ENCODE assay signal across 1 cellular context in genomic region chr20:63979549-63980316, GRCh38.
A peak's percentile ranks its signal among the peaks of the same experiment; 100 is the strongest.
TF ChIP-seq lines count a peak whose summit lies in the region.

TSS of gene SAMD10 (minus strand) at chr20:63979642. CDS start at chr20:63979467, 175 bp downstream.

TF ChIP-seq in HepG2, 621 proteins besides CTCF, POLR2A, EP300 and RAD21 (continued from another document and continues in another):
- TF ChIP-seq ZNF18 (CRISPR knock-in tag; IDR thresholded peaks at IDR 0.05; ENCODE audit: insufficient replicate concordance) (peak; percentile 89), SIN3A (IDR thresholded peaks at IDR 0.05; ENCODE audit: borderline replicate concordance, low read depth, low read length) (peak; percentile 28; the same call in 1 of the 2 replicates), HMGA1 (CRISPR knock-in tag; conservative IDR thresholded peaks at IDR 0.05) (no peak), ZNF362 (CRISPR knock-in tag; IDR thresholded peaks at IDR 0.05; ENCODE audit: borderline replicate concordance) (no peak), NFE2L1 (CRISPR knock-in tag; IDR thresholded peaks at IDR 0.05; ENCODE audit: borderline replicate concordance) (no peak), JUND (CRISPR knock-in tag; IDR thresholded peaks at IDR 0.05) (no peak; the same call in 1 of the 2 replicates), POGZ (CRISPR knock-in tag; IDR thresholded peaks at IDR 0.05) (peak; percentile 36; the same call in 1 of the 2 replicates), ZNF800 (CRISPR knock-in tag; IDR thresholded peaks at IDR 0.05) (peak; percentile 49), MYNN (CRISPR knock-in tag; IDR thresholded peaks at IDR 0.05; ENCODE audit: low read depth) (no peak), USF2 (IDR thresholded peaks at IDR 0.05; ENCODE audit: low read depth, low read length) (no peak), USF2 (CRISPR knock-in tag; IDR thresholded peaks at IDR 0.05; ENCODE audit: borderline replicate concordance) (no peak; the same call in 1 of the 2 replicates), MAFG (CRISPR knock-in tag; IDR thresholded peaks at IDR 0.05) (no peak), GATAD2A (CRISPR knock-in tag; IDR thresholded peaks at IDR 0.05) (no peak; the same call in 1 of the 2 replicates), NCOA2 (CRISPR knock-in tag; IDR thresholded peaks at IDR 0.05) (peak; percentile 41; the same call in 1 of the 2 replicates), BATF2 (CRISPR knock-in tag; IDR thresholded peaks at IDR 0.05) (no peak; the same call in 1 of the 2 replicates), ZNF773 (CRISPR knock-in tag; IDR thresholded peaks at IDR 0.05; ENCODE audit: borderline replicate concordance) (no peak), GTF3A (CRISPR knock-in tag; conservative IDR thresholded peaks at IDR 0.05) (no peak), ZNF335 (CRISPR knock-in tag; IDR thresholded peaks at IDR 0.05) (no peak), GLI4 (CRISPR knock-in tag; IDR thresholded peaks at IDR 0.05; ENCODE audit: borderline replicate concordance) (no peak), ZNF629 (CRISPR knock-in tag; conservative IDR thresholded peaks at IDR 0.05) (no peak), MLXIP (CRISPR knock-in tag; IDR thresholded peaks at IDR 0.05; ENCODE audit: borderline replicate concordance) (no peak), ZNF33B (CRISPR knock-in tag; IDR thresholded peaks at IDR 0.05) (no peak), NFAT5 (CRISPR knock-in tag; IDR thresholded peaks at IDR 0.05) (no peak), SIX1 (CRISPR knock-in tag; IDR thresholded peaks at IDR 0.05; ENCODE audit: borderline replicate concordance) (no peak), ZNF232 (CRISPR knock-in tag; IDR thresholded peaks at IDR 0.05; ENCODE audit: borderline replicate concordance) (0 out of 2 replicates have a peak, but pooled peaks have one; percentile 64), ZNF891 (CRISPR knock-in tag; IDR thresholded peaks at IDR 0.05) (no peak; the same call in 1 of the 2 replicates), RBM39 (IDR thresholded peaks at IDR 0.05; ENCODE audit: low read depth, low read length, poor library complexity, severe bottlenecking) (no peak), BCL6 (CRISPR knock-in tag; IDR thresholded peaks at IDR 0.05) (peak; percentile 12; the same call in 1 of the 2 replicates), ZNF543 (CRISPR knock-in tag; IDR thresholded peaks at IDR 0.05) (no peak)
- TF ChIP-seq, protein P1, sequence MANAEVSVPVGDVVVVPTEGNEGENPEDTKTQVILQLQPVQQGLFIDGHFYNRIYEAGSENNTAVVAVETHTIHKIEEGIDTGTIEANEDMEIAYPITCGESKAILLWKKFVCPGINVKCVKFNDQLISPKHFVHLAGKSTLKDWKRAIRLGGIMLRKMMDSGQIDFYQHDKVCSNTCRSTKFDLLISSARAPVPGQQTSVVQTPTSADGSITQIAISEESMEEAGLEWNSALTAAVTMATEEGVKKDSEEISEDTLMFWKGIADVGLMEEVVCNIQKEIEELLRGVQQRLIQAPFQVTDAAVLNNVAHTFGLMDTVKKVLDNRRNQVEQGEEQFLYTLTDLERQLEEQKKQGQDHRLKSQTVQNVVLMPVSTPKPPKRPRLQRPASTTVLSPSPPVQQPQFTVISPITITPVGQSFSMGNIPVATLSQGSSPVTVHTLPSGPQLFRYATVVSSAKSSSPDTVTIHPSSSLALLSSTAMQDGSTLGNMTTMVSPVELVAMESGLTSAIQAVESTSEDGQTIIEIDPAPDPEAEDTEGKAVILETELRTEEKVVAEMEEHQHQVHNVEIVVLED (CRISPR knock-in tag; IDR thresholded peaks at IDR 0.05; ENCODE audit: borderline replicate concordance) = no peak
- TF ChIP-seq, protein P2, sequence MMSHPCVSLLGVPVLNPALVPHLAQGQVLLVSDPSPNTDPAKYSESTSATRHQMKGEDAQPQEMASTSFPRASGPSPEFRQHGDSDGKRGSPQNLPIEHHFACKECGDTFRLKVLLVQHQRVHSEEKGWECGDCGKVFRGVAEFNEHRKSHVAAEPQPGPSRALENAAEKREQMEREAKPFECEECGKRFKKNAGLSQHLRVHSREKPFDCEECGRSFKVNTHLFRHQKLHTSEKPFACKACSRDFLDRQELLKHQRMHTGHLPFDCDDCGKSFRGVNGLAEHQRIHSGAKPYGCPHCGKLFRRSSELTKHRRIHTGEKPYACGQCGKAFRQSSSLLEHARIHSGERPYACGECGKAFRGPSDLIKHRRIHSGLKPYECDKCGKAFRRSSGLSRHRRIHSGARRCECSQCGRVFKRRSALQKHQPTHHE (CRISPR knock-in tag; IDR thresholded peaks at IDR 0.05; ENCODE audit: borderline replicate concordance) = no peak
- TF ChIP-seq, protein P3, sequence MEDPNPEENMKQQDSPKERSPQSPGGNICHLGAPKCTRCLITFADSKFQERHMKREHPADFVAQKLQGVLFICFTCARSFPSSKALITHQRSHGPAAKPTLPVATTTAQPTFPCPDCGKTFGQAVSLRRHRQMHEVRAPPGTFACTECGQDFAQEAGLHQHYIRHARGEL (CRISPR knock-in tag; IDR thresholded peaks at IDR 0.05) = 0 out of 2 replicates have a peak, but pooled peaks have one; percentile 73
- TF ChIP-seq, protein P4, sequence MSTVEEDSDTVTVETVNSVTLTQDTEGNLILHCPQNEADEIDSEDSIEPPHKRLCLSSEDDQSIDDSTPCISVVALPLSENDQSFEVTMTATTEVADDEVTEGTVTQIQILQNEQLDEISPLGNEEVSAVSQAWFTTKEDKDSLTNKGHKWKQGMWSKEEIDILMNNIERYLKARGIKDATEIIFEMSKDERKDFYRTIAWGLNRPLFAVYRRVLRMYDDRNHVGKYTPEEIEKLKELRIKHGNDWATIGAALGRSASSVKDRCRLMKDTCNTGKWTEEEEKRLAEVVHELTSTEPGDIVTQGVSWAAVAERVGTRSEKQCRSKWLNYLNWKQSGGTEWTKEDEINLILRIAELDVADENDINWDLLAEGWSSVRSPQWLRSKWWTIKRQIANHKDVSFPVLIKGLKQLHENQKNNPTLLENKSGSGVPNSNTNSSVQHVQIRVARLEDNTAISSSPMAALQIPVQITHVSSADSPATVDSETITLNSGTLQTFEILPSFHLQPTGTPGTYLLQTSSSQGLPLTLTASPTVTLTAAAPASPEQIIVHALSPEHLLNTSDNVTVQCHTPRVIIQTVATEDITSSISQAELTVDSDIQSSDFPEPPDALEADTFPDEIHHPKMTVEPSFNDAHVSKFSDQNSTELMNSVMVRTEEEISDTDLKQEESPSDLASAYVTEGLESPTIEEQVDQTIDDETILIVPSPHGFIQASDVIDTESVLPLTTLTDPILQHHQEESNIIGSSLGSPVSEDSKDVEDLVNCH (CRISPR knock-in tag; IDR thresholded peaks at IDR 0.05) = no peak
